In genomic region chr3:64008487-64008886, GRCh38 we compare ENCODE assay signal across 1 cellular context.
TF ChIP-seq lines count a peak whose summit lies in the region.

No MANE protein-coding gene starts in this region.

TF ChIP-seq in HepG2, 621 proteins besides CTCF, POLR2A, EP300 and RAD21:
- TF ChIP-seq HINFP (CRISPR knock-in tag; IDR thresholded peaks at IDR 0.05; ENCODE audit: low read depth): no peak
- TF ChIP-seq NCOA5 (CRISPR knock-in tag; IDR thresholded peaks at IDR 0.05): no peak
- TF ChIP-seq RBM22 (optimal IDR thresholded peaks at IDR 0.05; ENCODE audit: low read length): peak; percentile 65
- TF ChIP-seq CREB1 (IDR thresholded peaks at IDR 0.05): no peak
- TF ChIP-seq CREB1 (CRISPR knock-in tag; IDR thresholded peaks at IDR 0.05): no peak
- TF ChIP-seq AHR (CRISPR knock-in tag; IDR thresholded peaks at IDR 0.05): no peak
